Comparison of ENCODE assay signal across 22 cellular contexts in genomic region chr17:42270596-42270995, GRCh38. TPM values are rescaled to one million over a fixed set of nuclear protein-coding genes. Genes with fewer than 3 reads are reported as not detected.
DNase-seq lines count a peak whose midpoint lies in the region; ATAC-seq and TF ChIP-seq lines count a peak whose summit lies in the region.
"Had no signal": no experiment of that assay in that cellular context is flagged by ENCODE, and none has a peak within 500 bp of the region (broad histone marks: within the 10 kb centered on the region; RNA-seq: fewer than 3 reads in every experiment).

No MANE protein-coding gene starts in this region.

- no peak overlapping the region for H2AFZ ChIP-seq in neuronal stem cell (ENCODE audit: low read length)

- CTCF ChIA-PET in activated B cell treated with CpG ODN at 0.5 μM for 24 hours (lab: Charles Lee) (interaction anchor here (1.3 kb wide), 1 partner anchor 48 kb away, joined by 7 read pairs; no protein-coding TSS in a partner anchor), WTC11 (lab: Charles Lee) (interaction anchor here (1.2 to 4.2 kb wide), 2 partner anchors 19 to 48 kb away, joined by 3 to 21 read pairs; no protein-coding TSS in a partner anchor)

- H3K4me3 ChIP-seq in gastrocnemius medialis (no peak overlapping the region), neuronal stem cell (ENCODE audit: low read length in 2 of 2) (no peak overlapping the region), suprapubic skin (no peak overlapping the region)
- H3K4me3 ChIP-seq: HAP-1 had no signal

- H3K9ac ChIP-seq in neuronal stem cell (ENCODE audit: low read depth, low read length, poor library complexity) = no peak overlapping the region

- H3K18ac ChIP-seq in neuronal stem cell (ENCODE audit: low read length) = no peak overlapping the region

- no peak for DNase-seq in T-helper 1 cell
- DNase-seq in activated B cell treated with CpG ODN at 0.5 μM for 24 hours = no peak
- no peak for DNase-seq in central memory CD8-positive, alpha-beta T cell (ENCODE audit: low spot score in 2 of 2)
- DNase-seq in gastrocnemius medialis = no peak
- no peak for DNase-seq in neuronal stem cell (ENCODE audit: low spot score)
- DNase-seq in suprapubic skin (ENCODE audit: low spot score in 2 of 2) = no peak
- DNase-seq in WTC11 (ENCODE audit: low spot score) = no peak
- DNase-seq: activated CD8-positive, alpha-beta memory T cell treated with anti-CD3 and anti-CD28 coated beads for 24 hours; amniotic stem cell; cerebellar nuclear complex; islet precursor cell; mesendoderm; NCI-H1048; occipital lobe; stimulated activated CD4-positive, alpha-beta T cell treated with anti-CD3 and anti-CD28 coated beads, Interleukin-4, amount 100 ng/mL, for 24 hours; T1000 had no signal

- no peaks in the 10 kb centered on the region for H3K36me3 ChIP-seq in gastrocnemius medialis
- peaks cover 0 to 3% of the 10 kb centered on the region in 2 donors for H3K36me3 ChIP-seq in neuronal stem cell (replicated peaks in 1 of 2; ENCODE audit: control insufficient read depth in 2 of 2, insufficient read depth in 2 of 2, low read length in 2 of 2)
- no peaks in the 10 kb centered on the region for H3K36me3 ChIP-seq in suprapubic skin
- H3K36me3 ChIP-seq: HAP-1 had no signal

- TF ChIP-seq CTCF in activated B cell treated with CpG ODN at 0.5 μM for 24 hours (IDR thresholded peaks at IDR 0.05) (no peak), gastrocnemius medialis (IDR thresholded peaks at IDR 0.05 in 4 of 5, conservative IDR thresholded peaks at IDR 0.05 in 1 of 5) (no peak), suprapubic skin (IDR thresholded peaks at IDR 0.05) (no peak), WTC11 (IDR thresholded peaks at IDR 0.05) (no peak)

- no peak overlapping the region for H2BK5ac ChIP-seq in neuronal stem cell (ENCODE audit: low read length)

- no peak for TF ChIP-seq POLR2A in gastrocnemius medialis (IDR thresholded peaks at IDR 0.05)
- no peak for TF ChIP-seq POLR2A in suprapubic skin (IDR thresholded peaks at IDR 0.05)

- H3K79me1 ChIP-seq in neuronal stem cell (ENCODE audit: low read depth, low read length) = no peaks in the 10 kb centered on the region

- TF ChIP-seq EP300 in suprapubic skin (IDR thresholded peaks at IDR 0.05) = no peak

- POLR2A ChIA-PET in activated B cell treated with CpG ODN at 0.5 μM for 24 hours (lab: Charles Lee) (interaction anchor here (1.0 to 2.3 kb wide), 2 partner anchors 18 to 22 kb away, joined by 3 to 7 read pairs; partner anchors contain the start of gene STAT5A), WTC11 (lab: Charles Lee) (no interaction called here)

- no peak overlapping the region for H4K91ac ChIP-seq in neuronal stem cell (ENCODE audit: low read depth, low read length, poor library complexity)

- peak overlapping the region; percentile 44 to 63 (median 58) for H3K27ac ChIP-seq in gastrocnemius medialis
- H3K27ac ChIP-seq in neuronal stem cell (replicated peaks; ENCODE audit: low read length) = no peak overlapping the region
- no peak overlapping the region for H3K27ac ChIP-seq in suprapubic skin
- H3K27ac ChIP-seq: 22Rv1, RWPE1 had no signal

- no peaks in the 10 kb centered on the region for H3K27me3 Mint-ChIP-seq in T-helper 1 cell treated with Interleukin-12 subunit alpha and Interleukin-12 subunit beta and Interleukin-4 antibody, amounts not matched to agents 30 μg/mL and 1 μg/mL, for 36 hours (ENCODE audit: low read depth)
- H3K27me3 Mint-ChIP-seq in activated B cell treated with CpG ODN at 0.5 μM for 24 hours (no peaks in the 10 kb centered on the region), WTC11 (ENCODE audit: low read depth) (no peaks in the 10 kb centered on the region)
- no peaks in the 10 kb centered on the region for H3K27me3 Mint-ChIP-seq in central memory CD8-positive, alpha-beta T cell

- H3K14ac ChIP-seq in neuronal stem cell (ENCODE audit: low read length) = no peak overlapping the region

- H4K8ac ChIP-seq in neuronal stem cell (ENCODE audit: low read depth, low read length) = no peak overlapping the region

- 100% methylated on average over 1 of the region's 6 CpGs; no CpG with 5 or more reads in 1 of the 2 donors for WGBS in neuronal stem cell (ENCODE audit: extremely low coverage in 2 of 2, insufficient read length in 2 of 2, insufficient replicate concordance in 1 of 2), 2 donors
- 78% methylated on average over 6 of the region's 6 CpGs for WGBS in suprapubic skin

- peak overlapping the region; percentile 12 for H3K4me3 Mint-ChIP-seq in T-helper 1 cell treated with Interleukin-12 subunit alpha and Interleukin-12 subunit beta and Interleukin-4 antibody, amounts not matched to agents 30 μg/mL and 1 μg/mL, for 36 hours
- H3K4me3 Mint-ChIP-seq in activated B cell treated with CpG ODN at 0.5 μM for 24 hours = no peak overlapping the region
- peak overlapping the region; percentile 89 for H3K4me3 Mint-ChIP-seq in central memory CD8-positive, alpha-beta T cell
- H3K4me3 Mint-ChIP-seq in WTC11 = no peak overlapping the region
- H3K4me3 Mint-ChIP-seq: CD14-positive monocyte had no signal

- no peaks in the 10 kb centered on the region for H3K9me3 Mint-ChIP-seq in T-helper 1 cell treated with Interleukin-12 subunit alpha and Interleukin-12 subunit beta and Interleukin-4 antibody, amounts not matched to agents 30 μg/mL and 1 μg/mL, for 36 hours
- H3K9me3 Mint-ChIP-seq in activated B cell treated with CpG ODN at 0.5 μM for 24 hours (no peaks in the 10 kb centered on the region), WTC11 (no peaks in the 10 kb centered on the region)
- no peaks in the 10 kb centered on the region for H3K9me3 Mint-ChIP-seq in central memory CD8-positive, alpha-beta T cell
- H3K9me3 Mint-ChIP-seq: CD14-positive monocyte, IgD-negative memory B cell had no signal

- no peak overlapping the region for H3K4me2 ChIP-seq in neuronal stem cell (ENCODE audit: insufficient read depth, low read length, poor library complexity, severe bottlenecking)

- H3K27me3 ChIP-seq in gastrocnemius medialis (no peaks in the 10 kb centered on the region), neuronal stem cell (ENCODE audit: control insufficient read depth in 3 of 3, insufficient read depth in 3 of 3, low read depth in 1 of 3, low read length in 3 of 3) (no peaks in the 10 kb centered on the region), suprapubic skin (no peaks in the 10 kb centered on the region)

- H3K4me1 ChIP-seq in gastrocnemius medialis (peaks cover 57 to 67% of the 10 kb centered on the region in 2 donors), neuronal stem cell (ENCODE audit: control insufficient read depth in 2 of 2, insufficient read depth in 1 of 2, low read depth in 1 of 2, low read length in 2 of 2) (peaks cover 0 to 9% of the 10 kb centered on the region in 2 donors), suprapubic skin (peaks cover 27% of the 10 kb centered on the region)

- intact Hi-C loops in activated B cell treated with CpG ODN at 0.5 μM for 24 hours (cut with micrococcal nuclease) (no loop called here), gastrocnemius medialis (cut with DNase I; ENCODE audit: low total_unique reads) (loop anchor here (5.0 kb wide), 1 partner anchor 33 kb away; no protein-coding TSS in a partner anchor)

- peak overlapping the region; percentile 88 for H3K27ac Mint-ChIP-seq in T-helper 1 cell treated with Interleukin-12 subunit alpha and Interleukin-12 subunit beta and Interleukin-4 antibody, amounts not matched to agents 30 μg/mL and 1 μg/mL, for 36 hours
- H3K27ac Mint-ChIP-seq in activated B cell treated with CpG ODN at 0.5 μM for 24 hours (peak overlapping the region; percentile 6), WTC11 (no peak overlapping the region)
- H3K27ac Mint-ChIP-seq in central memory CD8-positive, alpha-beta T cell (ENCODE audit: low read depth) = peak overlapping the region; percentile 98

- H3K23ac ChIP-seq in neuronal stem cell (ENCODE audit: low read depth, low read length, poor library complexity) = no peak overlapping the region

- H2BK15ac ChIP-seq in neuronal stem cell (ENCODE audit: low read length) = no peak overlapping the region

- ATAC-seq in activated B cell treated with CpG ODN at 0.5 μM for 24 hours (ENCODE audit: low read depth) = no peak
- ATAC-seq in central memory CD8-positive, alpha-beta T cell (replicated peaks; ENCODE audit: extremely low read depth, poor library complexity, severe bottlenecking) = no peak
- ATAC-seq in gastrocnemius medialis = peak; percentile 48 to 62
- no peak for ATAC-seq in WTC11

- in situ Hi-C loops in gastrocnemius medialis (cut with MboI; ENCODE audit: low sequenced_read_pairs in 4 of 4) = no loop called here

- peaks cover 13% of the 10 kb centered on the region for H3K36me3 Mint-ChIP-seq in T-helper 1 cell treated with Interleukin-12 subunit alpha and Interleukin-12 subunit beta and Interleukin-4 antibody, amounts not matched to agents 30 μg/mL and 1 μg/mL, for 36 hours (ENCODE audit: low read depth)
- peaks cover 3% of the 10 kb centered on the region for H3K36me3 Mint-ChIP-seq in activated B cell treated with CpG ODN at 0.5 μM for 24 hours (ENCODE audit: low read depth)
- peaks cover 44% of the 10 kb centered on the region for H3K36me3 Mint-ChIP-seq in central memory CD8-positive, alpha-beta T cell (ENCODE audit: insufficient read depth)
- H3K36me3 Mint-ChIP-seq in WTC11 = 0 out of 2 replicates have a peak, but pooled peaks cover under 1% of the 10 kb centered on the region

- H3K4ac ChIP-seq in neuronal stem cell (ENCODE audit: low read length) = no peak overlapping the region

- H2BK120ac ChIP-seq in neuronal stem cell (ENCODE audit: low read depth, low read length) = no peak overlapping the region

- H2AK5ac ChIP-seq in neuronal stem cell (ENCODE audit: low read depth, low read length) = no peak overlapping the region

- peaks cover 65% of the 10 kb centered on the region for H3K4me1 Mint-ChIP-seq in T-helper 1 cell treated with Interleukin-12 subunit alpha and Interleukin-12 subunit beta and Interleukin-4 antibody, amounts not matched to agents 30 μg/mL and 1 μg/mL, for 36 hours (ENCODE audit: low read depth)
- peaks cover 66% of the 10 kb centered on the region for H3K4me1 Mint-ChIP-seq in activated B cell treated with CpG ODN at 0.5 μM for 24 hours
- peaks cover 79% of the 10 kb centered on the region for H3K4me1 Mint-ChIP-seq in central memory CD8-positive, alpha-beta T cell
- peaks cover 50% of the 10 kb centered on the region for H3K4me1 Mint-ChIP-seq in WTC11

- H3K9me3 ChIP-seq in gastrocnemius medialis (no peaks in the 10 kb centered on the region), neuronal stem cell (replicated peaks in 1 of 2; ENCODE audit: control insufficient read depth in 2 of 2, insufficient read depth in 1 of 2, low read depth in 1 of 2, low read length in 2 of 2) (no peaks in the 10 kb centered on the region), suprapubic skin (no peaks in the 10 kb centered on the region)
- H3K9me3 ChIP-seq: HAP-1 had no signal

- no peak overlapping the region for H2BK12ac ChIP-seq in neuronal stem cell (ENCODE audit: low read length)

RNA-seq across cellular contexts. Expression of gene STAT5B, which starts 5.6 kb away (rescaled TPM):
- total RNA-seq in activated B cell treated with CpG ODN at 0.5 μM for 24 hours = 80.3 and 82.6 TPM in 2 replicates
- 100 to 1,000 TPM in 1 of 4 donors, 10 to 100 TPM in 3; 77.3 to 150 (median 80.7) TPM for total RNA-seq in gastrocnemius medialis
- 38.6 TPM for polyA plus RNA-seq in neuronal stem cell (2013, experiment 1 of 2)
- 40.6 TPM for polyA plus RNA-seq in neuronal stem cell (2013, experiment 2 of 2)
- 100 to 1,000 TPM in 1 of 4 donors, 10 to 100 TPM in 3; 52.7 to 105 (median 57.6) TPM for total RNA-seq in suprapubic skin
- 36.4 to 42.2 TPM (median 37.9 TPM) in 3 replicates for total RNA-seq in WTC11 (2021)

RNA-seq across cellular contexts. Expression of gene STAT5A, which starts 17.7 kb away (rescaled TPM):
- total RNA-seq in activated B cell treated with CpG ODN at 0.5 μM for 24 hours = 136 and 140 TPM in 2 replicates
- 10 to 100 TPM; 36.0 to 87.0 (median 60.7) TPM for total RNA-seq in gastrocnemius medialis
- 1.8 TPM for polyA plus RNA-seq in neuronal stem cell (2013, experiment 1 of 2)
- 1.7 TPM for polyA plus RNA-seq in neuronal stem cell (2013, experiment 2 of 2)
- total RNA-seq in suprapubic skin = 10 to 100 TPM; 32.1 to 56.0 (median 45.6) TPM
- 6.6 to 10.9 TPM (median 9.7 TPM) in 3 replicates for total RNA-seq in WTC11 (2021)

Comparison
In these comparisons a context has a peak if more than half of its experiments do, and no peak if none do; other contexts are left out.
1. H3K4me3 Mint-ChIP-seq: peak in T-helper 1 cell treated with Interleukin-12 subunit alpha and Interleukin-12 subunit beta and Interleukin-4 antibody, amounts not matched to agents 30 μg/mL and 1 μg/mL, for 36 hours (single experiment) and central memory CD8-positive, alpha-beta T cell (single experiment); none in activated B cell treated with CpG ODN at 0.5 μM for 24 hours (single experiment) and WTC11 (single experiment).
2. ATAC-seq: peak in gastrocnemius medialis (2 of 2); none in activated B cell treated with CpG ODN at 0.5 μM for 24 hours (single experiment), central memory CD8-positive, alpha-beta T cell (single experiment) and WTC11 (single experiment).
3. H3K27ac ChIP-seq: peak in gastrocnemius medialis (4 of 4); none in neuronal stem cell (single experiment) and suprapubic skin (single experiment).